Comparison of ENCODE assay signal across 1 cellular context in the genomic region with DNA sequence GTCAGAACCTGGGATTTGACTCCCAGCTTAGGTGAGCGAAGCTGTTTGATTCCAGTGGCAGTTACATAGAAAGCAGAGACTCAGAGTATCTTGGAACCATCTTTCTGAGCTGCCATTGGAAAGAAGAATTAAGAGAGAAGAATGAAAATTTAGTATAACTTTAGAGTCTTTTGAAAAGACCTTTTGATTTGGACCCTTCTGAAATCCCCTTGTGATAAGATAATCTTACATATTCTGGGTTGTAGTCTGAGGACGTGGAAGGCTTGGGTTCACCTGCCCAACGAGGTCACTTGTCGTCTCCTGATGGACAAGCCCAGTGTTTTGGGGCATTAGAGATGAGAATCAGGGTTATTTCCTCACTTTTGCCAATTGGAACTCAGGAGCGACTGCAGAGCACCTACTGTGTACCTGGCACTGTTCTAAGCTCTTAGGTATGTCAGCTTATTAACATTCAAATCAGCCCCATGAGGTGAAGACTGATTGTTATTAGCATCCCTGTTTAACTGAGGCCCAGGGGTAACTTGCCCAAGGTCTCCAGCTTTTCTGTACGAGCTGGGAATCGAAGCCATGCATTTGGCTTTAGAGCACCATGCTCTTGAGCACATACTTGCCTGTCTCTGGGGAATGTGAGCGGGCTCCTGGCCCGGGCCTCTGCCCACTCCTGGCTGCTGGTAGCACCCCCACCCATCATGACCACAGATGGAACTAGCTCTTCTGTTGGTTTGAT.
A peak's percentile ranks its signal among the peaks of the same experiment; 100 is the strongest.
TF ChIP-seq lines count a peak whose summit lies in the region.

No MANE protein-coding gene starts in this region.

TF ChIP-seq in GM23338, 12 proteins besides CTCF, POLR2A, EP300 and RAD21 (continued from another document):
- TF ChIP-seq, protein P1, sequence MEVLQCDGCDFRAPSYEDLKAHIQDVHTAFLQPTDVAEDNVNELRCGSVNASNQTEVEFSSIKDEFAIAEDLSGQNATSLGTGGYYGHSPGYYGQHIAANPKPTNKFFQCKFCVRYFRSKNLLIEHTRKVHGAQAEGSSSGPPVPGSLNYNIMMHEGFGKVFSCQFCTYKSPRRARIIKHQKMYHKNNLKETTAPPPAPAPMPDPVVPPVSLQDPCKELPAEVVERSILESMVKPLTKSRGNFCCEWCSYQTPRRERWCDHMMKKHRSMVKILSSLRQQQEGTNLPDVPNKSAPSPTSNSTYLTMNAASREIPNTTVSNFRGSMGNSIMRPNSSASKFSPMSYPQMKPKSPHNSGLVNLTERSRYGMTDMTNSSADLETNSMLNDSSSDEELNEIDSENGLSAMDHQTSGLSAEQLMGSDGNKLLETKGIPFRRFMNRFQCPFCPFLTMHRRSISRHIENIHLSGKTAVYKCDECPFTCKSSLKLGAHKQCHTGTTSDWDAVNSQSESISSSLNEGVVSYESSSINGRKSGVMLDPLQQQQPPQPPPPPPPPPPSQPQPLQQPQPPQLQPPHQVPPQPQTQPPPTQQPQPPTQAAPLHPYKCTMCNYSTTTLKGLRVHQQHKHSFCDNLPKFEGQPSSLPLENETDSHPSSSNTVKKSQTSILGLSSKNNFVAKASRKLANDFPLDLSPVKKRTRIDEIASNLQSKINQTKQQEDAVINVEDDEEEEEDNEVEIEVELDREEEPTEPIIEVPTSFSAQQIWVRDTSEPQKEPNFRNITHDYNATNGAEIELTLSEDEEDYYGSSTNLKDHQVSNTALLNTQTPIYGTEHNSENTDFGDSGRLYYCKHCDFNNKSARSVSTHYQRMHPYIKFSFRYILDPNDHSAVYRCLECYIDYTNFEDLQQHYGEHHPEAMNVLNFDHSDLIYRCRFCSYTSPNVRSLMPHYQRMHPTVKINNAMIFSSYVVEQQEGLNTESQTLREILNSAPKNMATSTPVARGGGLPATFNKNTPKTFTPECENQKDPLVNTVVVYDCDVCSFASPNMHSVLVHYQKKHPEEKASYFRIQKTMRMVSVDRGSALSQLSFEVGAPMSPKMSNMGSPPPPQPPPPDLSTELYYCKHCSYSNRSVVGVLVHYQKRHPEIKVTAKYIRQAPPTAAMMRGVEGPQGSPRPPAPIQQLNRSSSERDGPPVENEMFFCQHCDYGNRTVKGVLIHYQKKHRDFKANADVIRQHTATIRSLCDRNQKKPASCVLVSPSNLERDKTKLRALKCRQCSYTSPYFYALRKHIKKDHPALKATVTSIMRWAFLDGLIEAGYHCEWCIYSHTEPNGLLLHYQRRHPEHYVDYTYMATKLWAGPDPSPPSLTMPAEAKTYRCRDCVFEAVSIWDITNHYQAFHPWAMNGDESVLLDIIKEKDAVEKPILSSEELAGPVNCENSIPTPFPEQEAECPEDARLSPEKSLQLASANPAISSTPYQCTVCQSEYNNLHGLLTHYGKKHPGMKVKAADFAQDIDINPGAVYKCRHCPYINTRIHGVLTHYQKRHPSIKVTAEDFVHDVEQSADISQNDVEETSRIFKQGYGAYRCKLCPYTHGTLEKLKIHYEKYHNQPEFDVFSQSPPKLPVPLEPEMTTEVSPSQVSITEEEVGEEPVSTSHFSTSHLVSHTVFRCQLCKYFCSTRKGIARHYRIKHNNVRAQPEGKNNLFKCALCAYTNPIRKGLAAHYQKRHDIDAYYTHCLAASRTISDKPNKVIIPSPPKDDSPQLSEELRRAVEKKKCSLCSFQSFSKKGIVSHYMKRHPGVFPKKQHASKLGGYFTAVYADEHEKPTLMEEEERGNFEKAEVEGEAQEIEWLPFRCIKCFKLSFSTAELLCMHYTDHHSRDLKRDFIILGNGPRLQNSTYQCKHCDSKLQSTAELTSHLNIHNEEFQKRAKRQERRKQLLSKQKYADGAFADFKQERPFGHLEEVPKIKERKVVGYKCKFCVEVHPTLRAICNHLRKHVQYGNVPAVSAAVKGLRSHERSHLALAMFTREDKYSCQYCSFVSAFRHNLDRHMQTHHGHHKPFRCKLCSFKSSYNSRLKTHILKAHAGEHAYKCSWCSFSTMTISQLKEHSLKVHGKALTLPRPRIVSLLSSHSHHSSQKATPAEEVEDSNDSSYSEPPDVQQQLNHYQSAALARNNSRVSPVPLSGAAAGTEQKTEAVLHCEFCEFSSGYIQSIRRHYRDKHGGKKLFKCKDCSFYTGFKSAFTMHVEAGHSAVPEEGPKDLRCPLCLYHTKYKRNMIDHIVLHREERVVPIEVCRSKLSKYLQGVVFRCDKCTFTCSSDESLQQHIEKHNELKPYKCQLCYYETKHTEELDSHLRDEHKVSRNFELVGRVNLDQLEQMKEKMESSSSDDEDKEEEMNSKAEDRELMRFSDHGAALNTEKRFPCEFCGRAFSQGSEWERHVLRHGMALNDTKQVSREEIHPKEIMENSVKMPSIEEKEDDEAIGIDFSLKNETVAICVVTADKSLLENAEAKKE (CRISPR knock-in tag; IDR thresholded peaks at IDR 0.05), result 0 out of 2 replicates have a peak, but pooled peaks have one; percentile 20
- TF ChIP-seq REST (IDR thresholded peaks at IDR 0.05; ENCODE audit: unreplicated experiment), result no peak
- peak; percentile 54 for TF ChIP-seq POLR2AphosphoS5 (IDR thresholded peaks at IDR 0.05; ENCODE audit: low read depth)
- TF ChIP-seq STAT1 (IDR thresholded peaks at IDR 0.05; ENCODE audit: unreplicated experiment), result no peak
- TF ChIP-seq CREB1 (CRISPR knock-in tag; IDR thresholded peaks at IDR 0.05; ENCODE audit: low read depth), result 0 out of 2 replicates have a peak, but pooled peaks have one; percentile 5
